In genomic region chr20:17473662-17474061, GRCh38 we compare ENCODE assay signal across 17 cellular contexts. TPM values are rescaled to one million over a fixed set of nuclear protein-coding genes. Genes with fewer than 3 reads are reported as not detected.
DNase-seq lines count a peak whose midpoint lies in the region; ATAC-seq and TF ChIP-seq lines count a peak whose summit lies in the region.
"Had no signal": no experiment of that assay in that cellular context is flagged by ENCODE, and none has a peak within 500 bp of the region (broad histone marks: within the 10 kb centered on the region; RNA-seq: fewer than 3 reads in every experiment).

No MANE protein-coding gene starts in this region.

- ATAC-seq in heart right ventricle (no peak), HG02678 (IDR thresholded peaks at IDR 0.05; ENCODE audit: unreplicated experiment) (no peak)
- ATAC-seq: CD8-positive, alpha-beta T cell had no signal

- TF ChIP-seq CTCF in right atrium auricular region (IDR thresholded peaks at IDR 0.05) (no peak), heart right ventricle (IDR thresholded peaks at IDR 0.05) (no peak)

- DNase-seq in right atrium auricular region (ENCODE audit: low spot score) (peak; percentile 9), heart right ventricle (no peak), ecto neural progenitor cell (ENCODE audit: low spot score) (peak; percentile 9), islet precursor cell (peak; percentile 24), ureter (ENCODE audit: low spot score) (peak; percentile 8), NCI-H2196 treated with DMSO at 0.1 percent for 48 hours (lab: John Stamatoyannopoulos, UW; ENCODE audit: unreplicated experiment) (no peak), NCI-H2227 (lab: John Stamatoyannopoulos, UW; ENCODE audit: unreplicated experiment) (no peak)
- DNase-seq: 8988T; Calu3; CD8-positive, alpha-beta T cell; DMS79 treated with DMSO at 0.1 percent for 48 hours; GF-D8; GOT3; H9; IMR-90 had no signal

- H3K4me3 ChIP-seq in right atrium auricular region (no peak overlapping the region), heart right ventricle (no peak overlapping the region)
- H3K4me3 ChIP-seq: BLaER1 treated with 17β-estradiol and CSF1 and Interleukin-3, amounts not matched to agents 10 nM and 100 nM had no signal

- H3K9me3 ChIP-seq in right atrium auricular region (no peaks in the 10 kb centered on the region), heart right ventricle (no peaks in the 10 kb centered on the region)

- WGBS in heart right ventricle, 2 donors: 84 to 86% methylated on average over 6 of the region's 6 CpGs

- H3K36me3 ChIP-seq in right atrium auricular region: no peaks in the 10 kb centered on the region
- H3K36me3 ChIP-seq in heart right ventricle: no peaks in the 10 kb centered on the region
- H3K36me3 ChIP-seq: BLaER1 treated with 17β-estradiol and CSF1 and Interleukin-3, amounts not matched to agents 10 nM and 100 nM had no signal

- H3K27me3 ChIP-seq in right atrium auricular region (no peaks in the 10 kb centered on the region), heart right ventricle (no peaks in the 10 kb centered on the region)
- H3K27me3 ChIP-seq: BLaER1 treated with 17β-estradiol and CSF1 and Interleukin-3, amounts not matched to agents 10 nM and 100 nM had no signal

- no peaks in the 10 kb centered on the region for H3K4me1 ChIP-seq in right atrium auricular region
- H3K4me1 ChIP-seq in heart right ventricle: no peaks in the 10 kb centered on the region

- H3K27ac ChIP-seq in right atrium auricular region: no peak overlapping the region
- no peak overlapping the region for H3K27ac ChIP-seq in heart right ventricle
- H3K27ac ChIP-seq: BLaER1 treated with 17β-estradiol and CSF1 and Interleukin-3, amounts not matched to agents 10 nM and 100 nM had no signal

- intact Hi-C loops in heart right ventricle (cut with DNase I): no loop called here

RNA-seq across cellular contexts. Expression of gene BFSP1, which starts 57.5 kb away (rescaled TPM):
- total RNA-seq in right atrium auricular region (1 to 10 TPM in 1 of 2 donors, under 1 TPM in 1; 0.51 to 1.3 TPM), heart right ventricle (1 to 10 TPM in 2 of 10 donors, under 1 TPM in 8; 0.27 to 1.9 (median 0.70) TPM), ureter (1.0 TPM)
- polyA plus RNA-seq in heart right ventricle: under 1 TPM; 0.19 to 0.44 TPM

Comparison
In these comparisons a context has a peak if more than half of its experiments do, and no peak if none do; other contexts are left out.
1. DNase-seq: peak in right atrium auricular region (single experiment), ecto neural progenitor cell (single experiment), islet precursor cell (single experiment) and ureter (single experiment); none in heart right ventricle (0 of 2), NCI-H2196 treated with DMSO at 0.1 percent for 48 hours (single experiment) and NCI-H2227 (single experiment).